ENCODE assay signal across 1 cellular context in the genomic region with DNA sequence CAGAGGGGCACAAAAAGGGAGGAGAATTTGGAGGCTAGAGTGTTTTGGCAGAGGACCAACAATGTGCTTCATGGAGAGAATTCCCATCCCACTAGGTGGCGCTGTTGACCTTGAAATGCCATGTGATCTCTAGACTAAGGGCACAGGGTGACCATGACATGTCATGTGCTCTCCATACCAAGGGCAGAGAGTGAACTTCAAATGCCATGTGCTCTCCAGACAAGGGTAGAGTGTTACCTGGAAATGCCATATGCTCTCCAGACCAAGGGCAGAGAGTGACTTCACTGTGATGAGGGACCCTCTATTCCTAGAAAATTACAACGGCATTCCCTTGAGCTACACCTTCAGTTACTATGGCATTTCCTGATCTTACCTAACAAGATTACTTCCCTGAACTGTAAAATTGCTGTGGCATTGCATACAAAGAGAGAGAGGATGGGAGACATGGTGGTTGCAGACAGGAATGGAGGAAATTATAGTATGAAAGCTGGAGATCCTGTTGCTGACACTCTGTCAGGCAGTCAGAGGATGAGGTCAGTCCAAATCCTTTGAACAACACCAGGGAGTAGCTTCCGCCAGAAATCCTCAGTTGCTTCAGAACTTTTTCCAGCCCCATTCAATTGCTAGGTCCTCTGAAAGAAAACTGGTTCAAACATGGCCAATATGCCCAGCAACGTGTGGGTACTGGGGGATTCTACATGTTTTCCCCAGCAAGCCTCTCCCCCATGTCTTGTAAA.
TF ChIP-seq lines count a peak whose summit lies in the region.

No MANE protein-coding gene starts in this region.

TF ChIP-seq in K562, 482 proteins besides CTCF, POLR2A, EP300 and RAD21 (continued from another document and continues in another):
- TF ChIP-seq, protein P1, sequence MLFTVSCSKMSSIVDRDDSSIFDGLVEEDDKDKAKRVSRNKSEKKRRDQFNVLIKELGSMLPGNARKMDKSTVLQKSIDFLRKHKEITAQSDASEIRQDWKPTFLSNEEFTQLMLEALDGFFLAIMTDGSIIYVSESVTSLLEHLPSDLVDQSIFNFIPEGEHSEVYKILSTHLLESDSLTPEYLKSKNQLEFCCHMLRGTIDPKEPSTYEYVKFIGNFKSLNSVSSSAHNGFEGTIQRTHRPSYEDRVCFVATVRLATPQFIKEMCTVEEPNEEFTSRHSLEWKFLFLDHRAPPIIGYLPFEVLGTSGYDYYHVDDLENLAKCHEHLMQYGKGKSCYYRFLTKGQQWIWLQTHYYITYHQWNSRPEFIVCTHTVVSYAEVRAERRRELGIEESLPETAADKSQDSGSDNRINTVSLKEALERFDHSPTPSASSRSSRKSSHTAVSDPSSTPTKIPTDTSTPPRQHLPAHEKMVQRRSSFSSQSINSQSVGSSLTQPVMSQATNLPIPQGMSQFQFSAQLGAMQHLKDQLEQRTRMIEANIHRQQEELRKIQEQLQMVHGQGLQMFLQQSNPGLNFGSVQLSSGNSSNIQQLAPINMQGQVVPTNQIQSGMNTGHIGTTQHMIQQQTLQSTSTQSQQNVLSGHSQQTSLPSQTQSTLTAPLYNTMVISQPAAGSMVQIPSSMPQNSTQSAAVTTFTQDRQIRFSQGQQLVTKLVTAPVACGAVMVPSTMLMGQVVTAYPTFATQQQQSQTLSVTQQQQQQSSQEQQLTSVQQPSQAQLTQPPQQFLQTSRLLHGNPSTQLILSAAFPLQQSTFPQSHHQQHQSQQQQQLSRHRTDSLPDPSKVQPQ (CRISPR knock-in tag; IDR thresholded peaks at IDR 0.05; ENCODE audit: borderline replicate concordance): no peak
- peak; percentile 67; the same call in 1 of the 2 replicates for TF ChIP-seq RAD51 (IDR thresholded peaks at IDR 0.05; ENCODE audit: borderline replicate concordance, low read depth)
- TF ChIP-seq, protein P2, sequence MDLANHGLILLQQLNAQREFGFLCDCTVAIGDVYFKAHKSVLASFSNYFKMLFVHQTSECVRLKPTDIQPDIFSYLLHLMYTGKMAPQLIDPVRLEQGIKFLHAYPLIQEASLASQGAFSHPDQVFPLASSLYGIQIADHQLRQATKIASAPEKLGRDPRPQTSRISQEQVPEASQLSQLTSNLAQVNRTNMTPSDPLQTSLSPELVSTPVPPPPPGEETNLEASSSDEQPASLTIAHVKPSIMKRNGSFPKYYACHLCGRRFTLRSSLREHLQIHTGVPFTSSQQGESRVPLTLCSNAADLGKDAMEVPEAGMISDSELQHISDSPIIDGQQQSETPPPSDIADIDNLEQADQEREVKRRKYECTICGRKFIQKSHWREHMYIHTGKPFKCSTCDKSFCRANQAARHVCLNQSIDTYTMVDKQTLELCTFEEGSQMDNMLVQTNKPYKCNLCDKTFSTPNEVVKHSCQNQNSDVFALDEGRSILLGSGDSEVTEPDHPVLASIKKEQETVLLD (IDR thresholded peaks at IDR 0.05): no peak
- TF ChIP-seq ZNF12 (CRISPR knock-in tag; IDR thresholded peaks at IDR 0.05): no peak
- TF ChIP-seq, protein P3, sequence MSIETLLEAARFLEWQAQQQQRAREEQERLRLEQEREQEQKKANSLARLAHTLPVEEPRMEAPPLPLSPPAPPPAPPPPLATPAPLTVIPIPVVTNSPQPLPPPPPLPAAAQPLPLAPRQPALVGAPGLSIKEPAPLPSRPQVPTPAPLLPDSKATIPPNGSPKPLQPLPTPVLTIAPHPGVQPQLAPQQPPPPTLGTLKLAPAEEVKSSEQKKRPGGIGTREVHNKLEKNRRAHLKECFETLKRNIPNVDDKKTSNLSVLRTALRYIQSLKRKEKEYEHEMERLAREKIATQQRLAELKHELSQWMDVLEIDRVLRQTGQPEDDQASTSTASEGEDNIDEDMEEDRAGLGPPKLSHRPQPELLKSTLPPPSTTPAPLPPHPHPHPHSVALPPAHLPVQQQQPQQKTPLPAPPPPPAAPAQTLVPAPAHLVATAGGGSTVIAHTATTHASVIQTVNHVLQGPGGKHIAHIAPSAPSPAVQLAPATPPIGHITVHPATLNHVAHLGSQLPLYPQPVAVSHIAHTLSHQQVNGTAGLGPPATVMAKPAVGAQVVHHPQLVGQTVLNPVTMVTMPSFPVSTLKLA (conservative IDR thresholded peaks at IDR 0.05): peak in 1 of 2 experiments; percentile 48; a peak in 2 of 4 replicates
- no peak for TF ChIP-seq ZNF232 (CRISPR knock-in tag; IDR thresholded peaks at IDR 0.05)
- no peak for TF ChIP-seq TAF7 (tag; IDR thresholded peaks at IDR 0.05)
- no peak for TF ChIP-seq ZNF140 (CRISPR knock-in tag; IDR thresholded peaks at IDR 0.05)
- TF ChIP-seq, protein P4, sequence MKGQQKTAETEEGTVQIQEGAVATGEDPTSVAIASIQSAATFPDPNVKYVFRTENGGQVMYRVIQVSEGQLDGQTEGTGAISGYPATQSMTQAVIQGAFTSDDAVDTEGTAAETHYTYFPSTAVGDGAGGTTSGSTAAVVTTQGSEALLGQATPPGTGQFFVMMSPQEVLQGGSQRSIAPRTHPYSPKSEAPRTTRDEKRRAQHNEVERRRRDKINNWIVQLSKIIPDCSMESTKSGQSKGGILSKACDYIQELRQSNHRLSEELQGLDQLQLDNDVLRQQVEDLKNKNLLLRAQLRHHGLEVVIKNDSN (CRISPR knock-in tag; IDR thresholded peaks at IDR 0.05): peak; percentile 62
- TF ChIP-seq, protein P5, sequence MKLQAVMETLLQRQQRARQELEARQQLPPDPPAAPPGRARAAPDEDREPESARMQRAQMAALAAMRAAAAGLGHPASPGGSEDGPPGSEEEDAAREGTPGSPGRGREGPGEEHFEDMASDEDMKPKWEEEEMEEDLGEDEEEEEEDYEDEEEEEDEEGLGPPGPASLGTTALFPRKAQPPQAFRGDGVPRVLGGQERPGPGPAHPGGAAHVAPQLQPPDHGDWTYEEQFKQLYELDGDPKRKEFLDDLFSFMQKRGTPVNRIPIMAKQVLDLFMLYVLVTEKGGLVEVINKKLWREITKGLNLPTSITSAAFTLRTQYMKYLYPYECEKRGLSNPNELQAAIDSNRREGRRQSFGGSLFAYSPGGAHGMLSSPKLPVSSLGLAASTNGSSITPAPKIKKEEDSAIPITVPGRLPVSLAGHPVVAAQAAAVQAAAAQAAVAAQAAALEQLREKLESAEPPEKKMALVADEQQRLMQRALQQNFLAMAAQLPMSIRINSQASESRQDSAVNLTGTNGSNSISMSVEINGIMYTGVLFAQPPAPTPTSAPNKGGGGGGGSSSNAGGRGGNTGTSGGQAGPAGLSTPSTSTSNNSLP (IDR thresholded peaks at IDR 0.05; ENCODE audit: borderline replicate concordance, low read depth, low read length): no peak
- no peak for TF ChIP-seq CBFA2T3 (IDR thresholded peaks at IDR 0.05)
- TF ChIP-seq, protein P6, sequence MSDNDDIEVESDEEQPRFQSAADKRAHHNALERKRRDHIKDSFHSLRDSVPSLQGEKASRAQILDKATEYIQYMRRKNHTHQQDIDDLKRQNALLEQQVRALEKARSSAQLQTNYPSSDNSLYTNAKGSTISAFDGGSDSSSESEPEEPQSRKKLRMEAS (CRISPR knock-in tag; IDR thresholded peaks at IDR 0.05): peak; percentile 52; the same call in 1 of the 2 replicates
- TF ChIP-seq, protein P7, sequence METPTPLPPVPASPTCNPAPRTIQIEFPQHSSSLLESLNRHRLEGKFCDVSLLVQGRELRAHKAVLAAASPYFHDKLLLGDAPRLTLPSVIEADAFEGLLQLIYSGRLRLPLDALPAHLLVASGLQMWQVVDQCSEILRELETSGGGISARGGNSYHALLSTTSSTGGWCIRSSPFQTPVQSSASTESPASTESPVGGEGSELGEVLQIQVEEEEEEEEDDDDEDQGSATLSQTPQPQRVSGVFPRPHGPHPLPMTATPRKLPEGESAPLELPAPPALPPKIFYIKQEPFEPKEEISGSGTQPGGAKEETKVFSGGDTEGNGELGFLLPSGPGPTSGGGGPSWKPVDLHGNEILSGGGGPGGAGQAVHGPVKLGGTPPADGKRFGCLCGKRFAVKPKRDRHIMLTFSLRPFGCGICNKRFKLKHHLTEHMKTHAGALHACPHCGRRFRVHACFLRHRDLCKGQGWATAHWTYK (CRISPR knock-in tag; IDR thresholded peaks at IDR 0.05): no peak
- TF ChIP-seq ZNF695 (CRISPR knock-in tag; IDR thresholded peaks at IDR 0.05): no peak
- TF ChIP-seq KDM5B (IDR thresholded peaks at IDR 0.05; ENCODE audit: insufficient replicate concordance, low read depth, low read length): no peak
- 0 out of 2 replicates have a peak, but pooled peaks have one; percentile 39 for TF ChIP-seq EP400 (IDR thresholded peaks at IDR 0.05)
- TF ChIP-seq, protein P8, sequence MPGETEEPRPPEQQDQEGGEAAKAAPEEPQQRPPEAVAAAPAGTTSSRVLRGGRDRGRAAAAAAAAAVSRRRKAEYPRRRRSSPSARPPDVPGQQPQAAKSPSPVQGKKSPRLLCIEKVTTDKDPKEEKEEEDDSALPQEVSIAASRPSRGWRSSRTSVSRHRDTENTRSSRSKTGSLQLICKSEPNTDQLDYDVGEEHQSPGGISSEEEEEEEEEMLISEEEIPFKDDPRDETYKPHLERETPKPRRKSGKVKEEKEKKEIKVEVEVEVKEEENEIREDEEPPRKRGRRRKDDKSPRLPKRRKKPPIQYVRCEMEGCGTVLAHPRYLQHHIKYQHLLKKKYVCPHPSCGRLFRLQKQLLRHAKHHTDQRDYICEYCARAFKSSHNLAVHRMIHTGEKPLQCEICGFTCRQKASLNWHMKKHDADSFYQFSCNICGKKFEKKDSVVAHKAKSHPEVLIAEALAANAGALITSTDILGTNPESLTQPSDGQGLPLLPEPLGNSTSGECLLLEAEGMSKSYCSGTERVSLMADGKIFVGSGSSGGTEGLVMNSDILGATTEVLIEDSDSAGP (CRISPR knock-in tag; IDR thresholded peaks at IDR 0.05): no peak
- TF ChIP-seq, protein P9, sequence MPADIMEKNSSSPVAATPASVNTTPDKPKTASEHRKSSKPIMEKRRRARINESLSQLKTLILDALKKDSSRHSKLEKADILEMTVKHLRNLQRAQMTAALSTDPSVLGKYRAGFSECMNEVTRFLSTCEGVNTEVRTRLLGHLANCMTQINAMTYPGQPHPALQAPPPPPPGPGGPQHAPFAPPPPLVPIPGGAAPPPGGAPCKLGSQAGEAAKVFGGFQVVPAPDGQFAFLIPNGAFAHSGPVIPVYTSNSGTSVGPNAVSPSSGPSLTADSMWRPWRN (IDR thresholded peaks at IDR 0.05; ENCODE audit: low read depth): no peak
- no peak for TF ChIP-seq NEUROD1 (IDR thresholded peaks at IDR 0.05; ENCODE audit: borderline replicate concordance, low read depth, low read length, partially characterized antibody)
- TF ChIP-seq, protein P10, sequence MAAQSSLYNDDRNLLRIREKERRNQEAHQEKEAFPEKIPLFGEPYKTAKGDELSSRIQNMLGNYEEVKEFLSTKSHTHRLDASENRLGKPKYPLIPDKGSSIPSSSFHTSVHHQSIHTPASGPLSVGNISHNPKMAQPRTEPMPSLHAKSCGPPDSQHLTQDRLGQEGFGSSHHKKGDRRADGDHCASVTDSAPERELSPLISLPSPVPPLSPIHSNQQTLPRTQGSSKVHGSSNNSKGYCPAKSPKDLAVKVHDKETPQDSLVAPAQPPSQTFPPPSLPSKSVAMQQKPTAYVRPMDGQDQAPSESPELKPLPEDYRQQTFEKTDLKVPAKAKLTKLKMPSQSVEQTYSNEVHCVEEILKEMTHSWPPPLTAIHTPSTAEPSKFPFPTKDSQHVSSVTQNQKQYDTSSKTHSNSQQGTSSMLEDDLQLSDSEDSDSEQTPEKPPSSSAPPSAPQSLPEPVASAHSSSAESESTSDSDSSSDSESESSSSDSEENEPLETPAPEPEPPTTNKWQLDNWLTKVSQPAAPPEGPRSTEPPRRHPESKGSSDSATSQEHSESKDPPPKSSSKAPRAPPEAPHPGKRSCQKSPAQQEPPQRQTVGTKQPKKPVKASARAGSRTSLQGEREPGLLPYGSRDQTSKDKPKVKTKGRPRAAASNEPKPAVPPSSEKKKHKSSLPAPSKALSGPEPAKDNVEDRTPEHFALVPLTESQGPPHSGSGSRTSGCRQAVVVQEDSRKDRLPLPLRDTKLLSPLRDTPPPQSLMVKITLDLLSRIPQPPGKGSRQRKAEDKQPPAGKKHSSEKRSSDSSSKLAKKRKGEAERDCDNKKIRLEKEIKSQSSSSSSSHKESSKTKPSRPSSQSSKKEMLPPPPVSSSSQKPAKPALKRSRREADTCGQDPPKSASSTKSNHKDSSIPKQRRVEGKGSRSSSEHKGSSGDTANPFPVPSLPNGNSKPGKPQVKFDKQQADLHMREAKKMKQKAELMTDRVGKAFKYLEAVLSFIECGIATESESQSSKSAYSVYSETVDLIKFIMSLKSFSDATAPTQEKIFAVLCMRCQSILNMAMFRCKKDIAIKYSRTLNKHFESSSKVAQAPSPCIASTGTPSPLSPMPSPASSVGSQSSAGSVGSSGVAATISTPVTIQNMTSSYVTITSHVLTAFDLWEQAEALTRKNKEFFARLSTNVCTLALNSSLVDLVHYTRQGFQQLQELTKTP (IDR thresholded peaks at IDR 0.05; ENCODE audit: low read depth in 1 of 2, partially characterized antibody in 2 of 2): no peak
- TF ChIP-seq, protein P11, sequence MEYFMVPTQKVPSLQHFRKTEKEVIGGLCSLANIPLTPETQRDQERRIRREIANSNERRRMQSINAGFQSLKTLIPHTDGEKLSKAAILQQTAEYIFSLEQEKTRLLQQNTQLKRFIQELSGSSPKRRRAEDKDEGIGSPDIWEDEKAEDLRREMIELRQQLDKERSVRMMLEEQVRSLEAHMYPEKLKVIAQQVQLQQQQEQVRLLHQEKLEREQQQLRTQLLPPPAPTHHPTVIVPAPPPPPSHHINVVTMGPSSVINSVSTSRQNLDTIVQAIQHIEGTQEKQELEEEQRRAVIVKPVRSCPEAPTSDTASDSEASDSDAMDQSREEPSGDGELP (CRISPR knock-in tag; IDR thresholded peaks at IDR 0.05; ENCODE audit: borderline replicate concordance): no peak
- TF ChIP-seq TRIM28 (IDR thresholded peaks at IDR 0.05): no peak
- TF ChIP-seq, protein P12, sequence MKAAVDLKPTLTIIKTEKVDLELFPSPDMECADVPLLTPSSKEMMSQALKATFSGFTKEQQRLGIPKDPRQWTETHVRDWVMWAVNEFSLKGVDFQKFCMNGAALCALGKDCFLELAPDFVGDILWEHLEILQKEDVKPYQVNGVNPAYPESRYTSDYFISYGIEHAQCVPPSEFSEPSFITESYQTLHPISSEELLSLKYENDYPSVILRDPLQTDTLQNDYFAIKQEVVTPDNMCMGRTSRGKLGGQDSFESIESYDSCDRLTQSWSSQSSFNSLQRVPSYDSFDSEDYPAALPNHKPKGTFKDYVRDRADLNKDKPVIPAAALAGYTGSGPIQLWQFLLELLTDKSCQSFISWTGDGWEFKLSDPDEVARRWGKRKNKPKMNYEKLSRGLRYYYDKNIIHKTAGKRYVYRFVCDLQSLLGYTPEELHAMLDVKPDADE (conservative IDR thresholded peaks at IDR 0.05; ENCODE audit: control insufficient read depth, low read depth, low read length): no peak
- TF ChIP-seq, protein P13, sequence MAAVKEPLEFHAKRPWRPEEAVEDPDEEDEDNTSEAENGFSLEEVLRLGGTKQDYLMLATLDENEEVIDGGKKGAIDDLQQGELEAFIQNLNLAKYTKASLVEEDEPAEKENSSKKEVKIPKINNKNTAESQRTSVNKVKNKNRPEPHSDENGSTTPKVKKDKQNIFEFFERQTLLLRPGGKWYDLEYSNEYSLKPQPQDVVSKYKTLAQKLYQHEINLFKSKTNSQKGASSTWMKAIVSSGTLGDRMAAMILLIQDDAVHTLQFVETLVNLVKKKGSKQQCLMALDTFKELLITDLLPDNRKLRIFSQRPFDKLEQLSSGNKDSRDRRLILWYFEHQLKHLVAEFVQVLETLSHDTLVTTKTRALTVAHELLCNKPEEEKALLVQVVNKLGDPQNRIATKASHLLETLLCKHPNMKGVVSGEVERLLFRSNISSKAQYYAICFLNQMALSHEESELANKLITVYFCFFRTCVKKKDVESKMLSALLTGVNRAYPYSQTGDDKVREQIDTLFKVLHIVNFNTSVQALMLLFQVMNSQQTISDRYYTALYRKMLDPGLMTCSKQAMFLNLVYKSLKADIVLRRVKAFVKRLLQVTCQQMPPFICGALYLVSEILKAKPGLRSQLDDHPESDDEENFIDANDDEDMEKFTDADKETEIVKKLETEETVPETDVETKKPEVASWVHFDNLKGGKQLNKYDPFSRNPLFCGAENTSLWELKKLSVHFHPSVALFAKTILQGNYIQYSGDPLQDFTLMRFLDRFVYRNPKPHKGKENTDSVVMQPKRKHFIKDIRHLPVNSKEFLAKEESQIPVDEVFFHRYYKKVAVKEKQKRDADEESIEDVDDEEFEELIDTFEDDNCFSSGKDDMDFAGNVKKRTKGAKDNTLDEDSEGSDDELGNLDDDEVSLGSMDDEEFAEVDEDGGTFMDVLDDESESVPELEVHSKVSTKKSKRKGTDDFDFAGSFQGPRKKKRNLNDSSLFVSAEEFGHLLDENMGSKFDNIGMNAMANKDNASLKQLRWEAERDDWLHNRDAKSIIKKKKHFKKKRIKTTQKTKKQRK (IDR thresholded peaks at IDR 0.05; ENCODE audit: borderline replicate concordance, low read depth, low read length): no peak
